In genomic region chr9:112341741-112342140, GRCh38 we compare ENCODE assay signal across 16 cellular contexts. TPM values are rescaled to one million over a fixed set of nuclear protein-coding genes. Genes with fewer than 3 reads are reported as not detected.
A peak's percentile ranks its signal among the peaks of the same experiment; 100 is the strongest.
DNase-seq lines count a peak whose midpoint lies in the region; ATAC-seq, FAIRE-seq and TF ChIP-seq lines count a peak whose summit lies in the region.
"Had no signal": no experiment of that assay in that cellular context is flagged by ENCODE, and none has a peak within 500 bp of the region (broad histone marks: within the 10 kb centered on the region; RNA-seq: fewer than 3 reads in every experiment).

No MANE protein-coding gene starts in this region.

- H4K8ac ChIP-seq in mesenchymal stem cell (ENCODE audit: low read length) = no peak overlapping the region

- POLR2A ChIA-PET in K562 (lab: Yijun Ruan, JAX) = interaction anchor here (0.6 kb wide), 1 partner anchor 651 kb away, joined by 3 read pairs; no protein-coding TSS in a partner anchor

- H3K4me1 ChIP-seq in HUES6 (ENCODE audit: control insufficient read depth, insufficient read depth, low read length) = peaks cover 11% of the 10 kb centered on the region
- peaks cover 0 to 2% of the 10 kb centered on the region in 2 experiments; a peak in 1 of 5 replicates for H3K4me1 ChIP-seq in K562 (replicated peaks in 1 of 2; ENCODE audit: control insufficient read depth in 2 of 2, insufficient read depth in 2 of 2, low read length in 2 of 2)
- H3K4me1 ChIP-seq in mesenchymal stem cell (ENCODE audit: control insufficient read depth, insufficient read depth, low read depth, low read length) = peaks cover 5% of the 10 kb centered on the region
- no peaks in the 10 kb centered on the region for H3K4me1 ChIP-seq in sigmoid colon
- H3K4me1 ChIP-seq: BLaER1 treated with 17β-estradiol and CSF1 and Interleukin-3, amounts not matched to agents 10 nM and 100 nM; esophagus muscularis mucosa had no signal

- TF ChIP-seq RAD21 in K562 (CRISPR knock-in tag; conservative IDR thresholded peaks at IDR 0.05 in 1 of 2, IDR thresholded peaks at IDR 0.05 in 1 of 2) = no peak

- H3K9me3 ChIP-seq in HUES6 (ENCODE audit: control insufficient read depth, insufficient read depth, low read depth, low read length) (no peaks in the 10 kb centered on the region), K562 (replicated peaks; ENCODE audit: control insufficient read depth, insufficient read depth, low read depth, low read length) (no peaks in the 10 kb centered on the region), mesenchymal stem cell (ENCODE audit: control insufficient read depth, low read length) (no peaks in the 10 kb centered on the region), sigmoid colon (no peaks in the 10 kb centered on the region)
- H3K9me3 ChIP-seq: esophagus muscularis mucosa had no signal

- H4K20me1 ChIP-seq in K562 (replicated peaks; ENCODE audit: control insufficient read depth, insufficient read depth, low read length) = no peaks in the 10 kb centered on the region
- H4K20me1 ChIP-seq: BLaER1 treated with 17β-estradiol and CSF1 and Interleukin-3, amounts not matched to agents 10 nM and 100 nM had no signal

- no peak overlapping the region for H3K18ac ChIP-seq in mesenchymal stem cell (ENCODE audit: low read depth in 1 of 2, low read length in 2 of 2)

- H2AFZ ChIP-seq in K562 (ENCODE audit: low read depth, low read length) (peak overlapping the region; percentile 40; the same call in 1 of the 2 replicates), mesenchymal stem cell (ENCODE audit: low read depth, low read length) (peak overlapping the region; percentile 53)

- intact Hi-C loops in K562 (cut with micrococcal nuclease) = no loop called here
- intact Hi-C loops in sigmoid colon (cut with DNase I) = no loop called here

- peak overlapping the region; percentile 44 for H2AK5ac ChIP-seq in mesenchymal stem cell (ENCODE audit: low read length, severe bottlenecking)

- H2BK120ac ChIP-seq in mesenchymal stem cell (ENCODE audit: low read depth, low read length) = no peak overlapping the region

- no peak overlapping the region for H4K91ac ChIP-seq in mesenchymal stem cell (ENCODE audit: low read length)

- H3K79me2 ChIP-seq in K562 (ENCODE audit: control insufficient read depth, insufficient read depth, low read length) = no peaks in the 10 kb centered on the region

- no peaks in the 10 kb centered on the region for H3K27me3 ChIP-seq in HUES6 (ENCODE audit: control insufficient read depth, insufficient read depth, low read length)
- no peaks in the 10 kb centered on the region for H3K27me3 ChIP-seq in K562 (ENCODE audit: control insufficient read depth in 2 of 2, insufficient read depth in 2 of 2, low read length in 2 of 2)
- H3K27me3 ChIP-seq in mesenchymal stem cell (ENCODE audit: control insufficient read depth in 1 of 2, insufficient read depth in 1 of 2, low read length in 2 of 2) = no peaks in the 10 kb centered on the region
- no peaks in the 10 kb centered on the region for H3K27me3 ChIP-seq in sigmoid colon
- H3K27me3 ChIP-seq: BLaER1 treated with 17β-estradiol and CSF1 and Interleukin-3, amounts not matched to agents 10 nM and 100 nM; esophagus muscularis mucosa had no signal

- TF ChIP-seq CTCF in K562 (IDR thresholded peaks at IDR 0.05 in 2 of 3, conservative IDR thresholded peaks at IDR 0.05 in 1 of 3; ENCODE audit: insufficient read depth in 2 of 3, low read depth in 1 of 3, low read length in 3 of 3) (no peak), sigmoid colon (IDR thresholded peaks at IDR 0.05) (no peak)

- no peak overlapping the region for H3K4ac ChIP-seq in mesenchymal stem cell (ENCODE audit: low read depth in 1 of 2, low read length in 2 of 2)

- CTCF ChIA-PET in K562 (lab: Yijun Ruan, JAX; ENCODE audit: low intra/inter-chr PET ratio) = interaction anchor here (0.7 kb wide), 1 partner anchor 873 kb away, joined by 3 read pairs; no protein-coding TSS in a partner anchor

- TF ChIP-seq POLR2A in K562 (conservative IDR thresholded peaks at IDR 0.05) (no peak), sigmoid colon (IDR thresholded peaks at IDR 0.05) (no peak)

- H3K14ac ChIP-seq in mesenchymal stem cell (ENCODE audit: low read length in 2 of 2) = no peak overlapping the region

- peak overlapping the region; percentile 45 for H3K9ac ChIP-seq in HUES6 (ENCODE audit: low read length)
- H3K9ac ChIP-seq in K562 (ENCODE audit: insufficient read depth in 1 of 2, low read depth in 2 of 2, low read length in 2 of 2) = no peak overlapping the region
- H3K9ac ChIP-seq in mesenchymal stem cell (ENCODE audit: low read length) = no peak overlapping the region
- H3K9ac ChIP-seq: BLaER1 treated with 17β-estradiol and CSF1 and Interleukin-3, amounts not matched to agents 10 nM and 100 nM had no signal

- no peaks in the 10 kb centered on the region for H3K36me3 ChIP-seq in HUES6 (ENCODE audit: control insufficient read depth, insufficient read depth, low read length)
- H3K36me3 ChIP-seq in K562 (ENCODE audit: control insufficient read depth, insufficient read depth, low read length) = no peaks in the 10 kb centered on the region
- no peaks in the 10 kb centered on the region for H3K36me3 ChIP-seq in mesenchymal stem cell (ENCODE audit: control insufficient read depth in 1 of 2, insufficient read depth in 2 of 2, low read depth in 1 of 2, low read length in 2 of 2)
- no peaks in the 10 kb centered on the region for H3K36me3 ChIP-seq in sigmoid colon
- H3K36me3 ChIP-seq: BLaER1 treated with 17β-estradiol and CSF1 and Interleukin-3, amounts not matched to agents 10 nM and 100 nM; esophagus muscularis mucosa had no signal

- H3K27ac ChIP-seq in HUES6 (ENCODE audit: low read depth, low read length) = peak overlapping the region; percentile 60; the same call in 1 of the 2 replicates
- no peak overlapping the region for H3K27ac ChIP-seq in K562 (ENCODE audit: extremely low read depth, low read depth, low read length)
- peak overlapping the region; percentile 77 for H3K27ac ChIP-seq in mesenchymal stem cell (ENCODE audit: low read length, poor library complexity, severe bottlenecking)
- no peak overlapping the region for H3K27ac ChIP-seq in sigmoid colon
- H3K27ac ChIP-seq: BLaER1 treated with 17β-estradiol and CSF1 and Interleukin-3, amounts not matched to agents 10 nM and 100 nM; esophagus muscularis mucosa had no signal

- H2BK12ac ChIP-seq in mesenchymal stem cell (ENCODE audit: low read length in 2 of 2) = no peak overlapping the region

- FAIRE-seq in K562 (lab: Jason Lieb, UNC) = peak; percentile 15

- in situ Hi-C loops in K562 (cut with MboI) = no loop called here

- ATAC-seq in K562 (no peak), GM18873 (IDR thresholded peaks at IDR 0.05; ENCODE audit: low FRiP score, unreplicated experiment) (no peak), HG03135 (IDR thresholded peaks at IDR 0.05; ENCODE audit: unreplicated experiment) (no peak)

- no peak overlapping the region for H3K4me3 ChIP-seq in HUES6 (ENCODE audit: low read depth, low read length)
- no peak overlapping the region for H3K4me3 ChIP-seq in K562
- no peak overlapping the region for H3K4me3 ChIP-seq in mesenchymal stem cell (ENCODE audit: insufficient read depth in 1 of 2, low read depth in 1 of 2, low read length in 2 of 2)
- H3K4me3 ChIP-seq in sigmoid colon = no peak overlapping the region
- H3K4me3 ChIP-seq: BLaER1 treated with 17β-estradiol and CSF1 and Interleukin-3, amounts not matched to agents 10 nM and 100 nM; esophagus muscularis mucosa had no signal

- no TSS peak for BruUV-seq in K562 (replicated peaks; lab: Mats Ljungman, UMichigan)

- H3K9me1 ChIP-seq in K562 (ENCODE audit: control insufficient read depth, insufficient read depth, low read length) = no peaks in the 10 kb centered on the region

- H3K23ac ChIP-seq in mesenchymal stem cell (ENCODE audit: low read length in 2 of 2) = no peak overlapping the region

- H3K79me1 ChIP-seq in mesenchymal stem cell (replicated peaks; ENCODE audit: low read length, poor library complexity, severe bottlenecking) = no peaks in the 10 kb centered on the region

- TF ChIP-seq EP300 in K562 (IDR thresholded peaks at IDR 0.05; ENCODE audit: low read length) = no peak
- no peak for TF ChIP-seq EP300 in sigmoid colon (IDR thresholded peaks at IDR 0.05)

- DNase-seq in AG20443 (ENCODE audit: low spot score) (peak; percentile 20), K562 (ENCODE audit: extremely low read depth in 1 of 4, low spot score in 3 of 4) (no peak), mesenchymal stem cell (no peak), NCI-H2107 treated with DMSO at 0.1 percent for 48 hours (lab: John Stamatoyannopoulos, UW; ENCODE audit: unreplicated experiment) (no peak), sigmoid colon (no peak)
- DNase-seq: GDM1; NCI-H1436 treated with DMSO at 0.1 percent for 48 hours; NCI-H526; SIG-M5; stimulated activated CD4-positive, alpha-beta T cell treated with anti-CD3 and anti-CD28 coated beads, Interleukin-4, amount 100 ng/mL, for 4 hours; stimulated activated naive CD4-positive, alpha-beta T cell had no signal

- no peak overlapping the region for H2BK15ac ChIP-seq in mesenchymal stem cell (ENCODE audit: low read depth, poor library complexity, severe bottlenecking)

- H3K4me2 ChIP-seq in K562 (ENCODE audit: insufficient read depth, low read length) = no peak overlapping the region
- no peak overlapping the region for H3K4me2 ChIP-seq in mesenchymal stem cell (ENCODE audit: low read length, poor library complexity, severe bottlenecking)
- H3K4me2 ChIP-seq: BLaER1 treated with 17β-estradiol and CSF1 and Interleukin-3, amounts not matched to agents 10 nM and 100 nM had no signal

- no peak overlapping the region for H2BK5ac ChIP-seq in mesenchymal stem cell (ENCODE audit: low read depth, low read length, poor library complexity, severe bottlenecking)

RNA-seq across cellular contexts. Expression of gene PTBP3, which starts 8.3 kb away (rescaled TPM):
- total RNA-seq in K562 (2011; cell fraction: chromatin; rRNA removed; ENCODE audit: low replicate concordance) = 83.3 and 94.4 TPM in 2 replicates
- total RNA-seq in K562 (2011; cell fraction: nucleolus; rRNA removed) = 15.2 and 20.9 TPM in 2 replicates
- 43.6 and 84.2 TPM in 2 replicates for total RNA-seq in K562 (2011; cell fraction: nucleoplasm; rRNA removed)
- total RNA-seq in K562 (2014; rRNA removed) (36.9 and 44.4 TPM in 2 replicates), K562 (2014; rRNA removed; fragmentation: Illumina TruSeq; extraction: Trizol) (83.5 and 93.8 TPM in 2 replicates), K562 (2015; rRNA removed; fragmentation: Illumina TruSeq; extraction: Trizol) (71.3 and 77.1 TPM in 2 replicates), K562 (2021) (109 and 116 TPM in 2 replicates), sigmoid colon (10 to 100 TPM; 19.4 to 24.6 (median 22.0) TPM)
- polyA plus RNA-seq in K562 (2011; rRNA removed) (132 and 151 TPM in 2 replicates), K562 (2014; fragmentation: Illumina TruSeq; extraction: Trizol) (60.3 and 68.0 TPM in 2 replicates), K562 (2014; fragmentation: Nextera tagmentation; extraction: Ambion mirVana) (10 to 100 TPM; 22.4 to 26.7 TPM), K562 (2014; rRNA removed) (42.0 and 45.5 TPM in 2 replicates), sigmoid colon (10 to 100 TPM; 24.0 to 42.5 (median 37.2) TPM)
- 122 and 173 TPM in 2 replicates for polyA plus RNA-seq in K562 (2011; cell fraction: cytosol; rRNA removed)
- 54.8 and 78.5 TPM in 2 replicates for polyA plus RNA-seq in K562 (2011; cell fraction: nucleus; rRNA removed)
- 34.5 and 35.0 TPM in 2 replicates for polyA plus RNA-seq in K562 (2012)
- 252 and 271 TPM in 2 replicates for polyA minus RNA-seq in K562 (2011; rRNA and poly(A)+ RNA removed)
- polyA minus RNA-seq in K562 (2011; cell fraction: cytosol; rRNA and poly(A)+ RNA removed) = 85.2 and 87.1 TPM in 2 replicates
- 22.9 and 43.9 TPM in 2 replicates for polyA minus RNA-seq in K562 (2011; cell fraction: nucleus; rRNA and poly(A)+ RNA removed)
- polyA plus RNA-seq in mesenchymal stem cell (2013, experiment 1 of 2) = 26.7 TPM
- polyA plus RNA-seq in mesenchymal stem cell (2013, experiment 2 of 2) = 25.9 TPM

RNA-seq across cellular contexts. Expression of gene HSDL2, which starts 38.2 kb away (rescaled TPM):
- 17.0 and 29.9 TPM in 2 replicates for total RNA-seq in K562 (2011; cell fraction: chromatin; rRNA removed; ENCODE audit: low replicate concordance)
- 11.0 and 12.2 TPM in 2 replicates for total RNA-seq in K562 (2011; cell fraction: nucleolus; rRNA removed)
- total RNA-seq in K562 (2011; cell fraction: nucleoplasm; rRNA removed) = 15.3 and 17.0 TPM in 2 replicates
- total RNA-seq in K562 (2014; rRNA removed) = 22.8 and 23.1 TPM in 2 replicates
- total RNA-seq in K562 (2014; rRNA removed; fragmentation: Illumina TruSeq; extraction: Trizol) = 43.4 and 46.3 TPM in 2 replicates
- 37.6 and 40.3 TPM in 2 replicates for total RNA-seq in K562 (2015; rRNA removed; fragmentation: Illumina TruSeq; extraction: Trizol)
- 28.8 and 29.7 TPM in 2 replicates for total RNA-seq in K562 (2021)
- 64.8 and 74.1 TPM in 2 replicates for polyA plus RNA-seq in K562 (2011; rRNA removed)
- polyA plus RNA-seq in K562 (2011; cell fraction: cytosol; rRNA removed) = 11.2 and 23.1 TPM in 2 replicates
- polyA plus RNA-seq in K562 (2011; cell fraction: nucleus; rRNA removed) = 7.7 and 15.4 TPM in 2 replicates
- 29.3 and 34.5 TPM in 2 replicates for polyA plus RNA-seq in K562 (2012)
- 33.3 and 37.4 TPM in 2 replicates for polyA plus RNA-seq in K562 (2014; fragmentation: Illumina TruSeq; extraction: Trizol)
- polyA plus RNA-seq in K562 (2014; fragmentation: Nextera tagmentation; extraction: Ambion mirVana) = 10 to 100 TPM; 32.7 to 35.6 TPM
- 23.1 and 24.6 TPM in 2 replicates for polyA plus RNA-seq in K562 (2014; rRNA removed)
- polyA minus RNA-seq in K562 (2011; rRNA and poly(A)+ RNA removed) = 98.5 and 105 TPM in 2 replicates
- 31.7 and 40.8 TPM in 2 replicates for polyA minus RNA-seq in K562 (2011; cell fraction: cytosol; rRNA and poly(A)+ RNA removed)
- polyA minus RNA-seq in K562 (2011; cell fraction: nucleus; rRNA and poly(A)+ RNA removed) = 7.9 and 16.2 TPM in 2 replicates
- 17.9 TPM for polyA plus RNA-seq in mesenchymal stem cell (2013, experiment 1 of 2)
- 18.1 TPM for polyA plus RNA-seq in mesenchymal stem cell (2013, experiment 2 of 2)
- total RNA-seq in sigmoid colon = 10 to 100 TPM; 35.5 to 53.5 (median 40.6) TPM
- 10 to 100 TPM; 24.6 to 48.6 (median 28.9) TPM for polyA plus RNA-seq in sigmoid colon

Comparison
In these comparisons a context has a peak if more than half of its experiments do, and no peak if none do; other contexts are left out.
1. H3K27ac ChIP-seq: peak in HUES6 (single experiment) and mesenchymal stem cell (single experiment); none in K562 (single experiment) and sigmoid colon (0 of 4).